In genomic region chr6:27126046-27126814, GRCh38 we compare ENCODE assay signal across 9 cellular contexts.
DNase-seq lines count a peak whose midpoint lies in the region; ATAC-seq and TF ChIP-seq lines count a peak whose summit lies in the region.
"Had no signal": no experiment of that assay in that cellular context is flagged by ENCODE, and none has a peak within 500 bp of the region (broad histone marks: within the 10 kb centered on the region; RNA-seq: fewer than 3 reads in every experiment).

No MANE protein-coding gene starts in this region.

- H3K27ac ChIP-seq in CD4-positive, alpha-beta memory T cell (ENCODE audit: low read depth, low read length): peak overlapping the region; percentile 37
- H3K27ac ChIP-seq in KMS-11 (peak overlapping the region; percentile 99; the same call in 1 of the 2 replicates), mammary epithelial cell (ENCODE audit: insufficient read depth, low read depth, low read length) (no peak overlapping the region), trophoblast cell (ENCODE audit: low read depth, low read length) (no peak overlapping the region), ovary (no peak overlapping the region)

- H3K4me1 ChIP-seq in CD4-positive, alpha-beta memory T cell (ENCODE audit: insufficient read depth, low read length): peaks cover 14% of the 10 kb centered on the region
- H3K4me1 ChIP-seq in KMS-11 (ENCODE audit: low read depth, poor library complexity, severe bottlenecking): peaks cover 37% of the 10 kb centered on the region
- H3K4me1 ChIP-seq in mammary epithelial cell (ENCODE audit: insufficient read depth, low read length): peaks cover 12% of the 10 kb centered on the region
- no peaks in the 10 kb centered on the region for H3K4me1 ChIP-seq in trophoblast cell (ENCODE audit: control insufficient read depth in 1 of 2, insufficient read depth in 2 of 2, low read length in 2 of 2)
- H3K4me1 ChIP-seq in ovary (ENCODE audit: insufficient read depth): no peaks in the 10 kb centered on the region

- H2BK12ac ChIP-seq in trophoblast cell (ENCODE audit: low read length): no peak overlapping the region

- 97% methylated on average over 6 of the region's 6 CpGs for WGBS in mammary epithelial cell (ENCODE audit: low coverage, missing lambda C conversion rate)
- WGBS in trophoblast cell (ENCODE audit: extremely low coverage, insufficient coverage, insufficient read length): no CpG with 5 or more reads among the region's 6 CpGs
- WGBS in ovary, 3 donors: 90 to 95% (median 93%) methylated on average over 6 of the region's 6 CpGs

- no peaks in the 10 kb centered on the region for H3K36me3 Mint-ChIP-seq in CD4-positive, alpha-beta memory T cell

- H2AK5ac ChIP-seq in trophoblast cell (ENCODE audit: low read length): no peak overlapping the region

- H3K36me3 ChIP-seq in CD4-positive, alpha-beta memory T cell (ENCODE audit: insufficient read depth, low read length): no peaks in the 10 kb centered on the region
- H3K36me3 ChIP-seq in KMS-11 (ENCODE audit: insufficient read depth): no peaks in the 10 kb centered on the region
- no peaks in the 10 kb centered on the region for H3K36me3 ChIP-seq in mammary epithelial cell (ENCODE audit: insufficient read depth, low read length)
- H3K36me3 ChIP-seq in trophoblast cell (ENCODE audit: control insufficient read depth in 1 of 2, insufficient read depth in 2 of 2, low read length in 2 of 2): no peaks in the 10 kb centered on the region
- no peaks in the 10 kb centered on the region for H3K36me3 ChIP-seq in ovary

- peaks cover 43% of the 10 kb centered on the region for H3K79me2 ChIP-seq in KMS-11 (ENCODE audit: insufficient read depth, low read depth)
- H3K79me2 ChIP-seq in mammary epithelial cell (ENCODE audit: insufficient read depth, low read length): peaks cover 10% of the 10 kb centered on the region
- no peaks in the 10 kb centered on the region for H3K79me2 ChIP-seq in trophoblast cell (ENCODE audit: control insufficient read depth, insufficient read depth, low read length, poor library complexity)

- peak overlapping the region; percentile 50 for H4K8ac ChIP-seq in trophoblast cell (ENCODE audit: low read depth, low read length)

- H3K23ac ChIP-seq in trophoblast cell (ENCODE audit: low read length): no peak overlapping the region

- H3K4me3 Mint-ChIP-seq in CD4-positive, alpha-beta memory T cell: peak overlapping the region; percentile 71 to 87 (median 80)

- no peaks in the 10 kb centered on the region for H3K9me3 Mint-ChIP-seq in CD4-positive, alpha-beta memory T cell

- no peak overlapping the region for H2BK5ac ChIP-seq in trophoblast cell (ENCODE audit: low read depth, low read length, poor library complexity)

- dilution Hi-C loops in mammary epithelial cell (cut with HindIII; ENCODE audit: low sequenced_read_pairs): loop anchor here (25.0 kb wide), 2 partner anchors 761 to 939 kb away; a partner anchor contains a TSS

- peaks cover 13 to 16% (median 15%) of the 10 kb centered on the region in 4 donors for H3K4me1 Mint-ChIP-seq in CD4-positive, alpha-beta memory T cell

- peak overlapping the region; percentile 79 to 91 (median 89) for H3K27ac Mint-ChIP-seq in CD4-positive, alpha-beta memory T cell

- POLR2A ChIA-PET in CD4-positive, alpha-beta memory T cell (lab: Charles Lee; ENCODE audit: partially characterized antibody): interaction anchor here (1.0 to 12.2 kb wide), 12 partner anchors 14 to 1769 kb away, joined by 3 to 863 read pairs (median 7); a partner anchor contains a TSS

- in situ Hi-C loops in mammary epithelial cell (cut with MboI; ENCODE audit: low sequenced_read_pairs in 2 of 2): loop anchor here (25.0 kb wide), 4 partner anchors 789 to 1089 kb away; a partner anchor contains a TSS

- intact Hi-C loops in CD4-positive, alpha-beta memory T cell (cut with micrococcal nuclease): no loop called here
- intact Hi-C loops in mammary epithelial cell (cut with micrococcal nuclease) (no loop called here), ovary (cut with DNase I) (no loop called here)

- no peak for TF ChIP-seq EP300 in ovary (IDR thresholded peaks at IDR 0.05)

- H4K91ac ChIP-seq in trophoblast cell (ENCODE audit: low read depth, low read length): peak overlapping the region; percentile 11

- H3K4me3 ChIP-seq in CD4-positive, alpha-beta memory T cell (ENCODE audit: low read length in 2 of 2): peak overlapping the region; percentile 13 to 34
- H3K4me3 ChIP-seq in KMS-11 (IDR thresholded peaks at IDR 0.05; ENCODE audit: insufficient read depth, low read depth, low read length) (no peak overlapping the region), mammary epithelial cell (replicated peaks in 1 of 3; ENCODE audit: insufficient read depth in 1 of 3, low read depth in 2 of 3, low read length in 3 of 3) (no peak overlapping the region), trophoblast cell (ENCODE audit: low read depth, low read length) (no peak overlapping the region), ovary (no peak overlapping the region)

- CTCF ChIA-PET in CD4-positive, alpha-beta memory T cell (lab: Charles Lee; ENCODE audit: partially characterized antibody): interaction anchor here (0.9 to 3.8 kb wide), 23 partner anchors 8 to 1739 kb away, joined by 3 to 46 read pairs (median 7); partner anchors contain the start of gene ZNF184
- CTCF ChIA-PET in mammary epithelial cell (lab: Charles Lee; ENCODE audit: low non-redundant PET): interaction anchor here (0.5 to 1.0 kb wide), 5 partner anchors 16 to 34 kb away, joined by 3 to 6 read pairs (median 4); no protein-coding TSS in a partner anchor

- no peak overlapping the region for H4K12ac ChIP-seq in trophoblast cell (ENCODE audit: low read depth, low read length)

- H3K27me3 ChIP-seq in CD4-positive, alpha-beta memory T cell (ENCODE audit: insufficient read depth, low read length): no peaks in the 10 kb centered on the region
- H3K27me3 ChIP-seq in KMS-11 (ENCODE audit: insufficient read depth, low read depth) (no peaks in the 10 kb centered on the region), mammary epithelial cell (ENCODE audit: insufficient read depth, low read length) (no peaks in the 10 kb centered on the region), trophoblast cell (ENCODE audit: insufficient read depth, low read length) (no peaks in the 10 kb centered on the region), ovary (no peaks in the 10 kb centered on the region)

- H3K4me2 ChIP-seq in KMS-11 (peak overlapping the region; percentile 94), mammary epithelial cell (ENCODE audit: insufficient read depth, low read depth, low read length) (peak overlapping the region; percentile 84), trophoblast cell (ENCODE audit: low read length) (no peak overlapping the region)

- H3K4ac ChIP-seq in trophoblast cell (ENCODE audit: low read depth, low read length): no peak overlapping the region

- H2AFZ ChIP-seq in KMS-11 (ENCODE audit: low read depth) (peak overlapping the region; percentile 54; the same call in 1 of the 2 replicates), mammary epithelial cell (ENCODE audit: low read depth, low read length) (peak overlapping the region; percentile 83), trophoblast cell (ENCODE audit: insufficient read depth, low read length, poor library complexity) (no peak overlapping the region)

- no peaks in the 10 kb centered on the region for H3K27me3 Mint-ChIP-seq in CD4-positive, alpha-beta memory T cell

- H2BK120ac ChIP-seq in trophoblast cell (ENCODE audit: insufficient read depth, low read length, poor library complexity): no peak overlapping the region

- no peaks in the 10 kb centered on the region for H3K79me1 ChIP-seq in trophoblast cell (ENCODE audit: low read length)

- TF ChIP-seq CTCF in KMS-11 (conservative IDR thresholded peaks at IDR 0.05; ENCODE audit: low read depth, low read length) (no peak), mammary epithelial cell (conservative IDR thresholded peaks at IDR 0.05 in 1 of 2, IDR thresholded peaks at IDR 0.05 in 1 of 2; ENCODE audit: extremely low read depth in 1 of 2, insufficient read depth in 1 of 2, low read depth in 1 of 2, low read length in 2 of 2) (no peak), ovary (IDR thresholded peaks at IDR 0.05) (no peak)

- no peak for ATAC-seq in HG02798 (IDR thresholded peaks at IDR 0.05; ENCODE audit: poor library complexity, unreplicated experiment)

- no peaks in the 10 kb centered on the region for H3K9me3 ChIP-seq in CD4-positive, alpha-beta memory T cell (ENCODE audit: control insufficient read depth in 1 of 2, low read length in 2 of 2)
- H3K9me3 ChIP-seq in mammary epithelial cell (replicated peaks; ENCODE audit: insufficient read depth, low read length): no peaks in the 10 kb centered on the region
- H3K9me3 ChIP-seq in trophoblast cell (ENCODE audit: insufficient read depth, low read depth, low read length): no peaks in the 10 kb centered on the region
- no peaks in the 10 kb centered on the region for H3K9me3 ChIP-seq in ovary

- H4K20me1 ChIP-seq in KMS-11 (ENCODE audit: insufficient read depth) (no peaks in the 10 kb centered on the region), mammary epithelial cell (ENCODE audit: insufficient read depth, low read length) (no peaks in the 10 kb centered on the region)

- TF ChIP-seq POLR2A in ovary (IDR thresholded peaks at IDR 0.05): no peak

- DNase-seq in CD4-positive, alpha-beta memory T cell: no peak
- DNase-seq in mammary epithelial cell (no peak), trophoblast cell (no peak), NK-92 (lab: John Stamatoyannopoulos, UW; ENCODE audit: unreplicated experiment) (no peak), Ammon's horn (ENCODE audit: low spot score) (no peak), ovary (no peak)
- DNase-seq: NCI-H1930 had no signal

- no peak overlapping the region for H3K14ac ChIP-seq in trophoblast cell (ENCODE audit: low read length)

- no TSS peak for BruUV-seq in mammary epithelial cell (replicated peaks; lab: Mats Ljungman, UMichigan)

- H3K18ac ChIP-seq in trophoblast cell (ENCODE audit: low read length): no peak overlapping the region

- H3K9ac ChIP-seq in KMS-11: peak overlapping the region; percentile 100; the same call in 1 of the 2 replicates
- no peak overlapping the region for H3K9ac ChIP-seq in mammary epithelial cell (ENCODE audit: insufficient read depth, low read length)
- H3K9ac ChIP-seq in trophoblast cell (ENCODE audit: low read length): no peak overlapping the region

Comparison
In these comparisons a context has a peak if more than half of its experiments do, and no peak if none do; other contexts are left out.
1. H3K27ac ChIP-seq: peak in CD4-positive, alpha-beta memory T cell (single experiment) and KMS-11 (single experiment); none in mammary epithelial cell (single experiment), trophoblast cell (single experiment) and ovary (0 of 2).
2. H3K4me3 ChIP-seq: peak in CD4-positive, alpha-beta memory T cell (2 of 2); none in KMS-11 (single experiment), mammary epithelial cell (0 of 3), trophoblast cell (single experiment) and ovary (single experiment).